Comparison of ENCODE assay signal across 8 cellular contexts in the genomic region with DNA sequence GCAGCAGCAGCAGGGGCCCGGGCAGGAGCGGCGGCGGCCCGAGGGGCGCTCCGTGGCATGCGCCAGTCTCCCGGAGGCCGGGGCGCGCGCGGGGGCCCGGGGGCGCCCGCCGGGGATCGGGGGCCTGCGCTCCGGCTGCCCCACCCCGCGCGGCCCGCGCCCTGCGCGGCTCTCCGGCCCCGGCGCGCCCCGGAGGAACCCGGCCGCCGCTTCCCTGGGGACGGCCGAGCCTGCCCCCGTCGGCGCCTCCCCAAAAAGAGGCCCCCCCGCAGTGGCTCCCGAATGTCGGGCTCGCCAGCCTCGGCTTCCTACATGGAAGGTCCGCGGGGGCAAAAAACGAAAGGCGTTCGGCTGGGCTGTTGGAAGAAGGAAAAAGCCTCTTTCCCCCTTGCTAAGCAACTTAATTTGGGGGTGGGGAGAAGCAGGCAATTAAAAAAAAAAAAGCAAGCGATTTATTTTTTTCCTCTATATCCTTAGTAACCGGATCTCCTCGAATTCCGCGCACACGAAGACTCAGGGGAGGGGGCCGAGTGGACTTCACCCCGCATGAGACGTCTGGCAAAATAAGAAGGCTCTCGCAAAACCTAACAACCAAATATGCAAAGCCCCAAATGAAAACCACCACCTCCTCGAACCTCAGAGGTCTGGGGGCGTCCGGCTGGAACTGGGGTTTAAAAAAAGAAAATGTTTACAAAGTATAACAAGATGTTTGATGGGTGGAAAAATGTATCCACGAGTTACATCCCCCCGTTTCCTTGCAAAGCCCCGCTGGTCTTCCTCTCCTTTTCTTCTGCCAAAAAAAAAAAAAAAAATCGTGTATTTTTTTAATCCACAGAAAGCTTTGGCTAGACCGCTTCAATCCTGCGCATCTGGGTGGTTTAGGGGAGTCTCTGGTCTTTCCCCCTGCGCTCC. TPM values are rescaled to one million over a fixed set of nuclear protein-coding genes. Genes with fewer than 3 reads are reported as not detected.
DNase-seq lines count a peak whose midpoint lies in the region; ATAC-seq and TF ChIP-seq lines count a peak whose summit lies in the region.

A gene with protein sequence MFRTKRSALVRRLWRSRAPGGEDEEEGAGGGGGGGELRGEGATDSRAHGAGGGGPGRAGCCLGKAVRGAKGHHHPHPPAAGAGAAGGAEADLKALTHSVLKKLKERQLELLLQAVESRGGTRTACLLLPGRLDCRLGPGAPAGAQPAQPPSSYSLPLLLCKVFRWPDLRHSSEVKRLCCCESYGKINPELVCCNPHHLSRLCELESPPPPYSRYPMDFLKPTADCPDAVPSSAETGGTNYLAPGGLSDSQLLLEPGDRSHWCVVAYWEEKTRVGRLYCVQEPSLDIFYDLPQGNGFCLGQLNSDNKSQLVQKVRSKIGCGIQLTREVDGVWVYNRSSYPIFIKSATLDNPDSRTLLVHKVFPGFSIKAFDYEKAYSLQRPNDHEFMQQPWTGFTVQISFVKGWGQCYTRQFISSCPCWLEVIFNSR (minus strand): TSS at position 430 of the 912 bp plus-strand sequence. CDS start 541 bp downstream, outside the sequence.

- TF ChIP-seq CTCF in fibroblast of villous mesenchyme (IDR thresholded peaks at IDR 0.05; ENCODE audit: insufficient read depth, low read depth, low read length), result no peak

- H3K27ac Mint-ChIP-seq in stimulated activated naive CD8-positive, alpha-beta T cell treated with anti-CD3 and anti-CD28 coated beads, Interleukin-15, Interleukin-2, amounts not matched to agents 100 ng/mL and 50 ng/mL, for 24 hours, result peak within 1 kb of the TSS; percentile 90

- H3K36me3 Mint-ChIP-seq in stimulated activated naive CD8-positive, alpha-beta T cell treated with anti-CD3 and anti-CD28 coated beads, Interleukin-15, Interleukin-2, amounts not matched to agents 100 ng/mL and 50 ng/mL, for 24 hours (ENCODE audit: low read depth), result peaks cover 34% of the 10 kb centered on the region

- DNase-seq in stimulated activated naive CD8-positive, alpha-beta T cell treated with anti-CD3 and anti-CD28 coated beads, Interleukin-15, Interleukin-2, amounts not matched to agents 100 U/mL and 50 U/mL, for 24 hours, result no peak
- DNase-seq in T1000 (lab: John Stamatoyannopoulos, UW), result peak; percentile 47
- DNase-seq in fibroblast of villous mesenchyme (ENCODE audit: low read depth), result peak; percentile 52
- DNase-seq in occipital lobe (lab: John Stamatoyannopoulos, UW), result no peak
- no peak for DNase-seq in islet precursor cell
- no peak for DNase-seq in DMS79 treated with DMSO at 0.1 percent for 48 hours (lab: John Stamatoyannopoulos, UW)
- DNase-seq in cerebellar nuclear complex (lab: John Stamatoyannopoulos, UW), result no peak

- peaks cover 40% of the 10 kb centered on the region for H3K4me1 Mint-ChIP-seq in stimulated activated naive CD8-positive, alpha-beta T cell treated with anti-CD3 and anti-CD28 coated beads, Interleukin-15, Interleukin-2, amounts not matched to agents 100 ng/mL and 50 ng/mL, for 24 hours (ENCODE audit: low read depth)

- ATAC-seq in stimulated activated naive CD8-positive, alpha-beta T cell treated with anti-CD3 and anti-CD28 coated beads, Interleukin-15, Interleukin-2, amounts not matched to agents 100 U/mL and 50 U/mL, for 24 hours, result no peak

- peaks cover 3% of the 10 kb centered on the region for H3K27me3 Mint-ChIP-seq in stimulated activated naive CD8-positive, alpha-beta T cell treated with anti-CD3 and anti-CD28 coated beads, Interleukin-15, Interleukin-2, amounts not matched to agents 100 ng/mL and 50 ng/mL, for 24 hours

- peak within 1 kb of the TSS; percentile 92 for H3K4me3 ChIP-seq in fibroblast of villous mesenchyme (ENCODE audit: low read depth, low read length)

- H3K9me3 Mint-ChIP-seq in stimulated activated naive CD8-positive, alpha-beta T cell treated with anti-CD3 and anti-CD28 coated beads, Interleukin-15, Interleukin-2, amounts not matched to agents 100 ng/mL and 50 ng/mL, for 24 hours, result no peaks in the 10 kb centered on the region

- H3K4me3 Mint-ChIP-seq in stimulated activated naive CD8-positive, alpha-beta T cell treated with anti-CD3 and anti-CD28 coated beads, Interleukin-15, Interleukin-2, amounts not matched to agents 100 ng/mL and 50 ng/mL, for 24 hours, result peak within 1 kb of the TSS; percentile 98

RNA-seq across cellular contexts. Expression of the gene that starts here (rescaled TPM):
- total RNA-seq in fibroblast of villous mesenchyme (28.9 and 32.9 TPM in 2 replicates), occipital lobe (18.7 TPM)

Comparison
In these comparisons a context has a peak if more than half of its experiments do, and no peak if none do; other contexts are left out.
1. DNase-seq: peak in T1000 (single experiment) and fibroblast of villous mesenchyme (single experiment); none in stimulated activated naive CD8-positive, alpha-beta T cell treated with anti-CD3 and anti-CD28 coated beads, Interleukin-15, Interleukin-2, amounts not matched to agents 100 U/mL and 50 U/mL, for 24 hours (single experiment), occipital lobe (single experiment), islet precursor cell (single experiment), DMS79 treated with DMSO at 0.1 percent for 48 hours (single experiment) and cerebellar nuclear complex (0 of 2).